8 cellular contexts compared by ENCODE assay signal in the genomic region with DNA sequence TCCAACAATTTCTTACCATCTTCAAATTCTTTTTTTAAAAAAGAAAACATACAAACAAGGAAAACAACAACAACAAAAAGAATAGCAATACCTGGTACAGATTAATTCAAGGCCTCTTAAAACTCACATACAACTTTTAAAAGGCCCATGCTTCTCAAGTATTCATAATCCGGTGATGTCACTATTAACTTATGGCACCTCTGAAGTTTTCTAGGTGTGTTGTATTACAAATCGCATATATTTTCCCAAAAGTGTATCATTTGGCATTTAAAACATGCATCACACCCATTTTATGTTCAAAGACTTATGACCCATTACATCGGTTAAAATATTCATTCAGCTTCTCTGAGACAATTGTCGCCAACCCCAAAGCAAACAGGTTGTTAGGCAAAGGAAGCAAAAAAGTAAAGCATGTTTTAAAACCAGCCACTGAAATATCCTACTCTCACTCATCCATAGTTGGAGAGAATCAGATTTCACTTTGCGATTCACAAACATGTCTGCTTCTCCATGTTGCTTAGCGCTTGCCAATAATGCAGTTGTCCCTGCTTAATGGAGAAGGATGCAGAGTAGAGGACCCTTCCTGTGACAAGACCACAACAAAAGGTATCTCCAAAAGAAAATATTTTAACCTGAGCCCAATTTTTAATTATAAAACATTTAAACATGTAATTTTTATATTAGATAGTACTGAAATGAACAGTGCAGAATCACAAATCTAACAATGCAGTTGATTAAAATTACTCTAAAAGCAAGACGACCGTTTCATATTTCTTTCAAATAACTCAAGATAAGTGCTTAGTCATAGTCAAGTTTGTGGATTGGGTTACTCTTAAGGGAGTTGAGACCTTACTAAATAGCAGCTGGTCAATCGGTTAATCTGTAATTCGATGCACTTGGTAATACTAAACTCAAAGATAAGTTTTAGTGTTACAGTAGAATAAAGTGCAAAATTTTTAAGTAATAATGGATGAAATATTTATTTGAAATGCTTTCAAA. TPM values are rescaled to one million over a fixed set of nuclear protein-coding genes. Genes with fewer than 3 reads are reported as not detected.
DNase-seq lines count a peak whose midpoint lies in the region; ATAC-seq and TF ChIP-seq lines count a peak whose summit lies in the region.

No MANE protein-coding gene starts in this region.

- peak; percentile 1 for DNase-seq in COLO668 (lab: John Stamatoyannopoulos, UW; ENCODE audit: unreplicated experiment)
- no peak for DNase-seq in activated CD4-positive, alpha-beta memory T cell treated with anti-CD3 and anti-CD28 coated beads, Interleukin-2, amount 10 ng/mL, durations not matched to agents 7 days and 5 days
- DNase-seq in hepatocyte (ENCODE audit: low spot score), result no peak
- DNase-seq in mesenteric fat pad (ENCODE audit: low spot score), result no peak
- DNase-seq in effector CD4-positive, alpha-beta T cell, result no peak
- DNase-seq in COR-L47 (lab: John Stamatoyannopoulos, UW), result no peak

- H3K27ac Mint-ChIP-seq in activated CD4-positive, alpha-beta memory T cell treated with anti-CD3 and anti-CD28 coated beads, Interleukin-2, amount 10 ng/mL, durations not matched to agents 7 days and 5 days, result peak overlapping the region; percentile 97
- H3K27ac Mint-ChIP-seq in stimulated activated memory B cell treated with anti-CD40 and anti-IgM and Interleukin-4, amounts not matched to agents 10 μg/mL and 1 μg/mL and 100 μg/mL, for 72 hours, result peak overlapping the region; percentile 98

- H3K36me3 Mint-ChIP-seq in activated CD4-positive, alpha-beta memory T cell treated with anti-CD3 and anti-CD28 coated beads, Interleukin-2, amount 10 ng/mL, durations not matched to agents 7 days and 5 days (ENCODE audit: low read depth), result peaks cover 36% of the 10 kb centered on the region
- H3K36me3 Mint-ChIP-seq in stimulated activated memory B cell treated with anti-CD40 and anti-IgM and Interleukin-4, amounts not matched to agents 10 μg/mL and 1 μg/mL and 100 μg/mL, for 72 hours, result peaks cover 24% of the 10 kb centered on the region

- 22% methylated on average over 10 of the region's 10 CpGs for WGBS in hepatocyte (ENCODE audit: low lambda C conversion rate, missing lambda C conversion rate)

- POLR2A ChIA-PET in activated CD4-positive, alpha-beta memory T cell treated with anti-CD3 and anti-CD28 coated beads, Interleukin-2, amount 10 ng/mL, durations not matched to agents 7 days and 5 days (lab: Charles Lee), result interaction anchor here (0.6 to 4.0 kb wide), 16 partner anchors 11 to 699 kb away, joined by 3 to 118 read pairs (median 11); a partner anchor contains a TSS

- H4K20me1 ChIP-seq in hepatocyte (ENCODE audit: insufficient read depth, poor library complexity, severe bottlenecking), result peaks cover 60% of the 10 kb centered on the region

- peaks cover 3% of the 10 kb centered on the region for H3K36me3 ChIP-seq in hepatocyte (replicated peaks; ENCODE audit: insufficient read depth, low read depth)

- no peak overlapping the region for H2AFZ ChIP-seq in hepatocyte

- peaks cover 35% of the 10 kb centered on the region for H3K4me1 Mint-ChIP-seq in activated CD4-positive, alpha-beta memory T cell treated with anti-CD3 and anti-CD28 coated beads, Interleukin-2, amount 10 ng/mL, durations not matched to agents 7 days and 5 days
- peaks cover 40% of the 10 kb centered on the region for H3K4me1 Mint-ChIP-seq in stimulated activated memory B cell treated with anti-CD40 and anti-IgM and Interleukin-4, amounts not matched to agents 10 μg/mL and 1 μg/mL and 100 μg/mL, for 72 hours

- H3K9me3 ChIP-seq in hepatocyte (ENCODE audit: low read depth), result no peaks in the 10 kb centered on the region

- no peaks in the 10 kb centered on the region for H3K27me3 ChIP-seq in hepatocyte

- TF ChIP-seq RAD21 in Ishikawa (IDR thresholded peaks at IDR 0.05; ENCODE audit: low read depth), result no peak

- ATAC-seq in stimulated activated memory B cell treated with anti-CD40 and anti-IgM and Interleukin-4, amounts not matched to agents 10 μg/mL and 1 μg/mL and 100 μg/mL, for 72 hours, result no peak

- no peaks in the 10 kb centered on the region for H3K9me2 ChIP-seq in hepatocyte (replicated peaks; ENCODE audit: insufficient read depth)

- H3K4me3 ChIP-seq in hepatocyte, result peak overlapping the region; percentile 100

- no peaks in the 10 kb centered on the region for H3K27me3 Mint-ChIP-seq in activated CD4-positive, alpha-beta memory T cell treated with anti-CD3 and anti-CD28 coated beads, Interleukin-2, amount 10 ng/mL, durations not matched to agents 7 days and 5 days
- H3K27me3 Mint-ChIP-seq in stimulated activated memory B cell treated with anti-CD40 and anti-IgM and Interleukin-4, amounts not matched to agents 10 μg/mL and 1 μg/mL and 100 μg/mL, for 72 hours, result no peaks in the 10 kb centered on the region

- TF ChIP-seq CTCF in hepatocyte (IDR thresholded peaks at IDR 0.05; ENCODE audit: poor library complexity), result no peak

- peaks cover 67% of the 10 kb centered on the region for H3K79me2 ChIP-seq in hepatocyte

- TF ChIP-seq EP300 in Ishikawa (IDR thresholded peaks at IDR 0.05; ENCODE audit: borderline replicate concordance), result no peak

- peak overlapping the region; percentile 95 for H3K4me2 ChIP-seq in hepatocyte

- CTCF ChIA-PET in activated CD4-positive, alpha-beta memory T cell treated with anti-CD3 and anti-CD28 coated beads, Interleukin-2, amount 10 ng/mL, durations not matched to agents 7 days and 5 days (lab: Charles Lee), result interaction anchor here (1.0 to 2.1 kb wide), 2 partner anchors 9 to 50 kb away, joined by 3 to 16 read pairs; a partner anchor contains a TSS

- H3K4me1 ChIP-seq in hepatocyte (ENCODE audit: insufficient read depth), result peaks cover 26% of the 10 kb centered on the region

- no peaks in the 10 kb centered on the region for H3K9me3 Mint-ChIP-seq in activated CD4-positive, alpha-beta memory T cell treated with anti-CD3 and anti-CD28 coated beads, Interleukin-2, amount 10 ng/mL, durations not matched to agents 7 days and 5 days
- H3K9me3 Mint-ChIP-seq in stimulated activated memory B cell treated with anti-CD40 and anti-IgM and Interleukin-4, amounts not matched to agents 10 μg/mL and 1 μg/mL and 100 μg/mL, for 72 hours, result no peaks in the 10 kb centered on the region

- peak overlapping the region; percentile 100 for H3K27ac ChIP-seq in hepatocyte

- H3K4me3 Mint-ChIP-seq in activated CD4-positive, alpha-beta memory T cell treated with anti-CD3 and anti-CD28 coated beads, Interleukin-2, amount 10 ng/mL, durations not matched to agents 7 days and 5 days, result peak overlapping the region; percentile 80
- H3K4me3 Mint-ChIP-seq in stimulated activated memory B cell treated with anti-CD40 and anti-IgM and Interleukin-4, amounts not matched to agents 10 μg/mL and 1 μg/mL and 100 μg/mL, for 72 hours, result peak overlapping the region; percentile 92

TF ChIP-seq in Ishikawa, 13 proteins besides CTCF, POLR2A, EP300 and RAD21:
- 0 out of 2 replicates have a peak, but pooled peaks have one; percentile 14 for TF ChIP-seq FOXM1 (IDR thresholded peaks at IDR 0.05; ENCODE audit: borderline replicate concordance, low read depth)
- no peak for TF ChIP-seq TAF1 (IDR thresholded peaks at IDR 0.05; ENCODE audit: low read depth)
- peak; percentile 61 for TF ChIP-seq YY1 (IDR thresholded peaks at IDR 0.05; ENCODE audit: low read depth)

RNA-seq across cellular contexts. Expression of a gene that starts 1.6 kb away (rescaled TPM):
- 100 to 1,000 TPM; 197 to 205 TPM for total RNA-seq in activated CD4-positive, alpha-beta memory T cell treated with anti-CD3 and anti-CD28 coated beads, Interleukin-2, amount 10 ng/mL, durations not matched to agents 7 days and 5 days
- 500 and 543 TPM in 2 replicates for total RNA-seq in hepatocyte
- polyA plus RNA-seq in hepatocyte, result 719 and 723 TPM in 2 replicates
- 288 TPM for total RNA-seq in mesenteric fat pad

RNA-seq across cellular contexts. Expression of a gene that starts 50.7 kb away (rescaled TPM):
- total RNA-seq in activated CD4-positive, alpha-beta memory T cell treated with anti-CD3 and anti-CD28 coated beads, Interleukin-2, amount 10 ng/mL, durations not matched to agents 7 days and 5 days, result 100 to 1,000 TPM; 146 to 156 TPM
- total RNA-seq in hepatocyte, result 186 and 195 TPM in 2 replicates
- polyA plus RNA-seq in hepatocyte, result 232 and 249 TPM in 2 replicates
- total RNA-seq in mesenteric fat pad, result 123 TPM
